ENCODE assay signal across 9 cellular contexts in genomic region chr6:33296797-33297405, GRCh38. TPM values are rescaled to one million over a fixed set of nuclear protein-coding genes. Genes with fewer than 3 reads are reported as not detected.
DNase-seq lines count a peak whose midpoint lies in the region; ATAC-seq and TF ChIP-seq lines count a peak whose summit lies in the region.
"Had no signal": no experiment of that assay in that cellular context is flagged by ENCODE, and none has a peak within 500 bp of the region (broad histone marks: within the 10 kb centered on the region; RNA-seq: fewer than 3 reads in every experiment).

No MANE protein-coding gene starts in this region.

- no peaks in the 10 kb centered on the region for H3K9me3 Mint-ChIP-seq in activated CD4-positive, alpha-beta T cell treated with anti-CD3 and anti-CD28 coated beads for 36 hours (ENCODE audit: low read depth)

- CTCF ChIA-PET in activated CD4-positive, alpha-beta T cell treated with anti-CD3 and anti-CD28 coated beads for 36 hours (lab: Charles Lee), result interaction anchor here (0.7 to 1.6 kb wide), 3 partner anchors 18 to 107 kb away, joined by 3 to 4 read pairs (median 3); no protein-coding TSS in a partner anchor

- H3K36me3 ChIP-seq in liver (ENCODE audit: control insufficient read depth in 4 of 4, insufficient read depth in 3 of 4, low read depth in 1 of 4, low read length in 3 of 4) (peaks cover 7 to 29% (median 16%) of the 10 kb centered on the region in 4 donors), testis (ENCODE audit: low read depth, missing control alignments) (no peaks in the 10 kb centered on the region)

- peak overlapping the region; percentile 95 to 98 for H3K27ac ChIP-seq in liver (ENCODE audit: low read depth in 1 of 2, low read length in 2 of 2)
- peak overlapping the region; percentile 91 to 94 for H3K27ac ChIP-seq in testis

- POLR2A ChIA-PET in activated CD4-positive, alpha-beta T cell treated with anti-CD3 and anti-CD28 coated beads for 36 hours (lab: Charles Lee), result no interaction called here

- peak overlapping the region; percentile 85 for H3K4me3 ChIP-seq in astrocyte of the spinal cord (ENCODE audit: low read depth, low read length)
- H3K4me3 ChIP-seq in liver (ENCODE audit: low read depth in 1 of 3, low read length in 3 of 3), result peak overlapping the region; percentile 47 to 77 (median 64)
- no peak overlapping the region for H3K4me3 ChIP-seq in testis

- in situ Hi-C loops in astrocyte of the spinal cord (cut with HindIII; ENCODE audit: low sequenced_read_pairs), result no loop called here

- TF ChIP-seq CTCF in astrocyte of the spinal cord (IDR thresholded peaks at IDR 0.05; ENCODE audit: low read depth, low read length), result no peak
- TF ChIP-seq CTCF in liver (IDR thresholded peaks at IDR 0.05; ENCODE audit: low read depth, low read length, missing input control), result no peak
- no peak for TF ChIP-seq CTCF in testis (IDR thresholded peaks at IDR 0.05)

- intact Hi-C loops in activated CD4-positive, alpha-beta T cell treated with anti-CD3 and anti-CD28 coated beads for 36 hours (cut with DNase I, micrococcal nuclease), result loop anchor here in 1 of 2 experiments (5.0 kb wide), 1 partner anchor 325 kb away; no protein-coding TSS in a partner anchor
- intact Hi-C loops in testis (cut with DNase I; ENCODE audit: low total_unique reads), result no loop called here

- H3K4me3 Mint-ChIP-seq in activated CD4-positive, alpha-beta T cell treated with anti-CD3 and anti-CD28 coated beads for 36 hours, result peak overlapping the region; percentile 80

- WGBS in liver, result 45% methylated on average over 12 of the region's 12 CpGs
- 51 to 54% methylated on average over 5 to 12 of the region's 12 CpGs for WGBS in testis, 2 donors

- no peaks in the 10 kb centered on the region for H3K27me3 Mint-ChIP-seq in activated CD4-positive, alpha-beta T cell treated with anti-CD3 and anti-CD28 coated beads for 36 hours

- TF ChIP-seq RAD21 in liver (IDR thresholded peaks at IDR 0.05), result no peak

- H3K9me3 ChIP-seq in liver (ENCODE audit: control insufficient read depth in 4 of 4, low read length in 3 of 4) (no peaks in the 10 kb centered on the region), testis (no peaks in the 10 kb centered on the region)

- peaks cover 25% of the 10 kb centered on the region for H3K4me1 Mint-ChIP-seq in activated CD4-positive, alpha-beta T cell treated with anti-CD3 and anti-CD28 coated beads for 36 hours

- TF ChIP-seq POLR2A in testis (IDR thresholded peaks at IDR 0.05), result no peak

- no peak overlapping the region for H3K27ac Mint-ChIP-seq in activated CD4-positive, alpha-beta T cell treated with anti-CD3 and anti-CD28 coated beads for 36 hours

- peak overlapping the region in 1 of 2 donors; percentile 30 for H3K9ac ChIP-seq in liver (ENCODE audit: low read depth in 1 of 2, low read length in 2 of 2)

- DNase-seq in activated CD4-positive, alpha-beta T cell treated with anti-CD3 and anti-CD28 coated beads for 36 hours, result no peak
- DNase-seq in activated CD4-positive, alpha-beta T cell treated with anti-CD3 and anti-CD28 coated beads, Interleukin-2, amount 50 U/mL, for 4 hours, result no peak
- no peak for DNase-seq in astrocyte of the spinal cord (ENCODE audit: low read depth, low spot score)
- no peak for DNase-seq in testis
- no peak for DNase-seq in NCI-H1092 (lab: John Stamatoyannopoulos, UW)
- DNase-seq in NCI-H748 treated with DMSO at 0.1 percent for 48 hours (lab: John Stamatoyannopoulos, UW), result no peak
- no peak for DNase-seq in stimulated activated naive CD4-positive, alpha-beta T cell treated with Interleukin-2 at 50 U/mL for 16 hours (lab: John Stamatoyannopoulos, UW)
- DNase-seq: NCI-H69 had no signal

- no peak for ATAC-seq in activated CD4-positive, alpha-beta T cell treated with anti-CD3 and anti-CD28 coated beads for 36 hours

- peaks cover 8 to 30% (median 25%) of the 10 kb centered on the region in 4 donors for H3K4me1 ChIP-seq in liver (ENCODE audit: control insufficient read depth in 4 of 4, insufficient read depth in 4 of 4, low read length in 3 of 4)
- peaks cover 20% of the 10 kb centered on the region for H3K4me1 ChIP-seq in testis

- no peaks in the 10 kb centered on the region for H3K27me3 ChIP-seq in liver (ENCODE audit: control insufficient read depth in 4 of 4, insufficient read depth in 4 of 4, low read length in 3 of 4)
- H3K27me3 ChIP-seq in testis, result no peaks in the 10 kb centered on the region

- H3K36me3 Mint-ChIP-seq in activated CD4-positive, alpha-beta T cell treated with anti-CD3 and anti-CD28 coated beads for 36 hours (ENCODE audit: low read depth), result peaks cover 26% of the 10 kb centered on the region

TF ChIP-seq in liver, 16 proteins besides CTCF, POLR2A, EP300 and RAD21:
- no peak for TF ChIP-seq FOXA2 (IDR thresholded peaks at IDR 0.05)
- no peak for TF ChIP-seq ATF3 (IDR thresholded peaks at IDR 0.05)
- TF ChIP-seq FOXA1 (IDR thresholded peaks at IDR 0.05), result no peak
- no peak for TF ChIP-seq ZBTB33 (IDR thresholded peaks at IDR 0.05)
- TF ChIP-seq MAX (IDR thresholded peaks at IDR 0.05), result no peak

RNA-seq across cellular contexts. Expression of gene RGL2, which starts 1.8 kb away (rescaled TPM):
- 10 to 100 TPM; 19.9 to 21.5 TPM for total RNA-seq in activated CD4-positive, alpha-beta T cell treated with anti-CD3 and anti-CD28 coated beads for 36 hours
- total RNA-seq in liver (10 to 100 TPM; 16.7 to 17.8 TPM), testis (10 to 100 TPM; 42.8 to 46.2 TPM)
- polyA plus RNA-seq in liver (10 to 100 TPM; 16.8 to 22.8 TPM), testis (ENCODE audit: insufficient read depth, low read depth, low replicate concordance) (52.7 TPM)

RNA-seq across cellular contexts. Expression of gene PFDN6, which starts 7.5 kb away (rescaled TPM):
- 10 to 100 TPM; 65.4 to 96.9 TPM for total RNA-seq in activated CD4-positive, alpha-beta T cell treated with anti-CD3 and anti-CD28 coated beads for 36 hours
- total RNA-seq in liver, result 10 to 100 TPM; 12.5 to 22.4 TPM
- 10 to 100 TPM in 1 of 2 donors, 1 to 10 TPM in 1; 6.5 to 60.1 TPM for polyA plus RNA-seq in liver
- total RNA-seq in testis, result 10 to 100 TPM; 45.5 to 56.2 TPM
- polyA plus RNA-seq in testis (ENCODE audit: insufficient read depth, low read depth, low replicate concordance), result 123 TPM

RNA-seq across cellular contexts. Expression of gene WDR46, which starts 7.9 kb away (rescaled TPM):
- 10 to 100 TPM; 63.5 to 69.4 TPM for total RNA-seq in activated CD4-positive, alpha-beta T cell treated with anti-CD3 and anti-CD28 coated beads for 36 hours
- total RNA-seq in liver, result 10 to 100 TPM; 17.9 to 28.3 TPM
- polyA plus RNA-seq in liver, result 10 to 100 TPM; 23.0 to 30.2 TPM
- total RNA-seq in testis, result 10 to 100 TPM; 63.2 to 71.2 TPM
- 61.6 TPM for polyA plus RNA-seq in testis (ENCODE audit: insufficient read depth, low read depth, low replicate concordance)

RNA-seq across cellular contexts. Expression of gene TAPBP, which starts 17.0 kb away (rescaled TPM):
- 100 to 1,000 TPM; 164 to 190 TPM for total RNA-seq in activated CD4-positive, alpha-beta T cell treated with anti-CD3 and anti-CD28 coated beads for 36 hours
- total RNA-seq in liver (10 to 100 TPM; 52.7 to 74.0 TPM), testis (100 to 1,000 TPM in 1 of 2 donors, 10 to 100 TPM in 1; 76.5 to 128 TPM)
- polyA plus RNA-seq in liver (10 to 100 TPM; 47.9 to 49.3 TPM), testis (ENCODE audit: insufficient read depth, low read depth, low replicate concordance) (34.6 TPM)

RNA-seq across cellular contexts. Expression of gene B3GALT4, which starts 20.0 kb away (rescaled TPM):
- 1 to 10 TPM; 2.8 to 3.5 TPM for total RNA-seq in activated CD4-positive, alpha-beta T cell treated with anti-CD3 and anti-CD28 coated beads for 36 hours
- total RNA-seq in liver, result 1 to 10 TPM; 1.5 to 2.2 TPM
- 1 to 10 TPM; 1.5 to 2.7 TPM for polyA plus RNA-seq in liver
- total RNA-seq in testis, result 10 to 100 TPM; 18.0 to 18.3 TPM
- 55.4 TPM for polyA plus RNA-seq in testis (ENCODE audit: insufficient read depth, low read depth, low replicate concordance)

Comparison
In these comparisons a context has a peak if more than half of its experiments do, and no peak if none do; other contexts are left out.
1. H3K4me3 ChIP-seq: peak in astrocyte of the spinal cord (single experiment) and liver (3 of 3); none in testis (0 of 2).